In genomic region chr20:25037288-25038102, GRCh38 we compare ENCODE assay signal across 11 cellular contexts. TPM values are rescaled to one million over a fixed set of nuclear protein-coding genes. Genes with fewer than 3 reads are reported as not detected.
DNase-seq lines count a peak whose midpoint lies in the region; FAIRE-seq and TF ChIP-seq lines count a peak whose summit lies in the region.
"Had no signal": no experiment of that assay in that cellular context is flagged by ENCODE, and none has a peak within 500 bp of the region (broad histone marks: within the 10 kb centered on the region; RNA-seq: fewer than 3 reads in every experiment).

No MANE protein-coding gene starts in this region.

- BruUV-seq in A673 (replicated peaks; lab: Mats Ljungman, UMichigan), result no TSS peak

- H3K36me3 ChIP-seq in A673 (ENCODE audit: insufficient read depth, low read length, poor library complexity, severe bottlenecking) (no peaks in the 10 kb centered on the region), colonic mucosa (no peaks in the 10 kb centered on the region), parathyroid adenoma (ENCODE audit: control insufficient read depth, insufficient read depth, low read length) (no peaks in the 10 kb centered on the region)

- POLR2A ChIA-PET in A673 (lab: Charles Lee; ENCODE audit: low non-redundant PET), result no interaction called here

- H3K9me3 ChIP-seq in A673 (ENCODE audit: low read depth, low read length, poor library complexity, severe bottlenecking) (no peaks in the 10 kb centered on the region), colonic mucosa (no peaks in the 10 kb centered on the region), parathyroid adenoma (ENCODE audit: control insufficient read depth, low read length) (no peaks in the 10 kb centered on the region)

- FAIRE-seq in GM19239 (lab: Jason Lieb, UNC), result peak; percentile 70

- H3K27ac ChIP-seq in A673 (ENCODE audit: low read depth, low read length, poor library complexity, severe bottlenecking) (peak overlapping the region; percentile 18), colonic mucosa (peak overlapping the region; percentile 65), parathyroid adenoma (peak overlapping the region; percentile 59)

- peak overlapping the region; percentile 26 for H2AFZ ChIP-seq in parathyroid adenoma

- H3K9ac ChIP-seq in colonic mucosa (ENCODE audit: low read depth in 2 of 2, low read length in 2 of 2) (peak overlapping the region in 1 of 2 donors; percentile 22), parathyroid adenoma (no peak overlapping the region)

- DNase-seq in A673 (ENCODE audit: low spot score) (no peak), GM19239 (ENCODE audit: insufficient read length, low spot score) (no peak), colonic mucosa (no peak), AG08395 (ENCODE audit: low spot score) (no peak), hippocampal formation (lab: John Stamatoyannopoulos, UW) (no peak), islet precursor cell (no peak), NCI-H146 (lab: John Stamatoyannopoulos, UW) (no peak)
- DNase-seq: NK-92 treated with Interleukin-12 subunit alpha and Interleukin-12 subunit beta, amount 100 ng/mL, for 24 hours; stimulated activated CD8-positive, alpha-beta memory T cell treated with anti-CD3 and anti-CD28 coated beads, Interleukin-4, amount 100 ng/mL, for 48 hours had no signal

- H3K4me1 ChIP-seq in A673 (ENCODE audit: insufficient read depth, low read length, poor library complexity, severe bottlenecking), result peaks cover 45% of the 10 kb centered on the region
- peaks cover 57% of the 10 kb centered on the region for H3K4me1 ChIP-seq in colonic mucosa
- peaks cover 64% of the 10 kb centered on the region for H3K4me1 ChIP-seq in parathyroid adenoma

- CTCF ChIA-PET in A673 (lab: Charles Lee), result no interaction called here

- no peak overlapping the region for H3K4me2 ChIP-seq in parathyroid adenoma (ENCODE audit: low read length)

- H3K27me3 ChIP-seq in A673 (replicated peaks; ENCODE audit: insufficient read depth, low read depth, low read length, poor library complexity) (no peaks in the 10 kb centered on the region), colonic mucosa (no peaks in the 10 kb centered on the region), parathyroid adenoma (ENCODE audit: control insufficient read depth, insufficient read depth, low read length) (no peaks in the 10 kb centered on the region)

- no peak for TF ChIP-seq CTCF in A673 (conservative IDR thresholded peaks at IDR 0.05; ENCODE audit: low read depth, low read length)
- TF ChIP-seq CTCF in colonic mucosa (IDR thresholded peaks at IDR 0.05), result no peak
- no peak for TF ChIP-seq CTCF in parathyroid adenoma (IDR thresholded peaks at IDR 0.05)

- intact Hi-C loops in A673 (cut with micrococcal nuclease; ENCODE audit: unreplicated experiment), result no loop called here
- intact Hi-C loops in colonic mucosa (cut with DNase I), result no loop called here

- peaks cover 24% of the 10 kb centered on the region for H3K79me2 ChIP-seq in parathyroid adenoma

- H3K4me3 ChIP-seq in A673 (ENCODE audit: low read depth, low read length, poor library complexity, severe bottlenecking) (no peak overlapping the region), colonic mucosa (no peak overlapping the region), parathyroid adenoma (ENCODE audit: low read depth, low read length) (no peak overlapping the region)

RNA-seq across cellular contexts. Expression of gene ACSS1, which starts 20.4 kb away (rescaled TPM):
- total RNA-seq in A673 (2021) (3.9 and 4.9 TPM in 2 replicates), colonic mucosa (10 to 100 TPM; 29.0 to 32.0 TPM)

RNA-seq across cellular contexts. Expression of gene VSX1, which starts 44.4 kb away (rescaled TPM):
- total RNA-seq in A673 (2021) (not detected in 2 replicates), colonic mucosa (not detected)
- total RNA-seq: progenitor cell of endocrine pancreas had no signal

RNA-seq across cellular contexts. Expression of gene APMAP, which starts 44.9 kb away (rescaled TPM):
- total RNA-seq in A673 (2021), result 67.9 and 70.3 TPM in 2 replicates
- total RNA-seq in colonic mucosa, result 10 to 100 TPM; 43.9 to 63.3 TPM
